In the genomic region with DNA sequence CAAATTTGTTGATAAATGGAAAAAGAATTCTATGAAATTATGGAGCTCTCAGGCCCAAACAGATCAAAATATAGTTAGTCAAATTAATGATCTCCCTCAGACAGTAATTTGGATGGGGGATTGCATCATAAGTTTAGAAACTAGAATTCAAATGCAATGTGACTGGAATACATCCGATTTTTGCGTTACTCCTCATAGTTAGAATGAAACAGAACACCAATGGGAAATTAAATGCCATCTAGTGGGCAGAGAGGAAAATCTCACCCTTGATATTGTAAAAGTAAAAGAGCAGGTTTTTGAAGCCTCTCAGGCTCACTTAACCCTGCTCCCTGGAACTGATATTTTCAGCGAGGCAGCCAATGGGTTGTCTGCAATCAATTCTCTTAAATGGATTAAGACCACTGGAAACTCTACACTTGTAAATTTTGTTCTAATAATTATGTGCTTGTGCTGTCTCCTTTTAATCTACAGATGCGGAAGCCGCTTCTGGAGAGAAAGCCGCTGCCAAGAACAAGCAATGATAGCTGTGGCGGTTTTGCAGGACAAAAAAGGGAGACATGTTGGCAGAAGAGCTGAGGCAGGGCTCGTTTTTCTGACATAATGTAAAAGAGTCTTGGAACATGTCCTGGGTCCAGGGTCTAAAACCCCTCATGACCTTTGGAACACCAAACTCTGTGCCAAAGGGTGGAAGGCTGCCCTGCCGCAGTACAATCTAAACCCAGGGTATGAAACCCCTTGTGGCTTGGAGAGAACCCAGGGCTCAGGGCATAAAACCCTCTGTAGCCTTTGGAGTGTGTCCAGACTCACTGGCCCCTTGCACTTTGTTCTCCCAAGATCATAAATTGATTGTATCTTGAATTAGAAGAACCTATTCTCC, we compare ENCODE assay signal across 6 cellular contexts. TPM values are rescaled to one million over a fixed set of nuclear protein-coding genes. Genes with fewer than 3 reads are reported as not detected.
DNase-seq lines count a peak whose midpoint lies in the region; ATAC-seq lines count a peak whose summit lies in the region.

No MANE protein-coding gene starts in this region.

- no peak for ATAC-seq in stimulated activated memory B cell treated with anti-CD40 and anti-IgM and Interleukin-4, amounts not matched to agents 10 μg/mL and 1 μg/mL and 100 μg/mL, for 72 hours
- ATAC-seq in GM21717 (IDR thresholded peaks at IDR 0.05; ENCODE audit: unreplicated experiment): no peak

- no peak overlapping the region for H3K4me3 Mint-ChIP-seq in stimulated activated memory B cell treated with anti-CD40 and anti-IgM and Interleukin-4, amounts not matched to agents 10 μg/mL and 1 μg/mL and 100 μg/mL, for 72 hours

- DNase-seq in AG20443 (ENCODE audit: low spot score): peak; percentile 43
- DNase-seq in KG1 (lab: John Stamatoyannopoulos, UW): peak; percentile 31
- DNase-seq in dermis microvascular lymphatic vessel endothelial cell (ENCODE audit: low read depth in 2 of 2): peak; percentile 26 to 44
- no peak for DNase-seq in stimulated activated naive CD4-positive, alpha-beta T cell treated with Interleukin-2 at 50 U/mL for 16 hours (lab: John Stamatoyannopoulos, UW)

- peak overlapping the region; percentile 2 for H3K27ac Mint-ChIP-seq in stimulated activated memory B cell treated with anti-CD40 and anti-IgM and Interleukin-4, amounts not matched to agents 10 μg/mL and 1 μg/mL and 100 μg/mL, for 72 hours

- no peaks in the 10 kb centered on the region for H3K27me3 Mint-ChIP-seq in stimulated activated memory B cell treated with anti-CD40 and anti-IgM and Interleukin-4, amounts not matched to agents 10 μg/mL and 1 μg/mL and 100 μg/mL, for 72 hours

- no peaks in the 10 kb centered on the region for H3K9me3 Mint-ChIP-seq in stimulated activated memory B cell treated with anti-CD40 and anti-IgM and Interleukin-4, amounts not matched to agents 10 μg/mL and 1 μg/mL and 100 μg/mL, for 72 hours

- H3K4me1 Mint-ChIP-seq in stimulated activated memory B cell treated with anti-CD40 and anti-IgM and Interleukin-4, amounts not matched to agents 10 μg/mL and 1 μg/mL and 100 μg/mL, for 72 hours: peaks cover 20% of the 10 kb centered on the region

- peaks cover 22% of the 10 kb centered on the region for H3K36me3 Mint-ChIP-seq in stimulated activated memory B cell treated with anti-CD40 and anti-IgM and Interleukin-4, amounts not matched to agents 10 μg/mL and 1 μg/mL and 100 μg/mL, for 72 hours

RNA-seq across cellular contexts. Expression of gene ZNF417, which starts 12.9 kb away (rescaled TPM):
- 9.4 and 9.6 TPM in 2 replicates for total RNA-seq in dermis microvascular lymphatic vessel endothelial cell

RNA-seq across cellular contexts. Expression of gene ZNF814, which starts 14.7 kb away (rescaled TPM):
- 2.3 and 4.0 TPM in 2 replicates for total RNA-seq in dermis microvascular lymphatic vessel endothelial cell

RNA-seq across cellular contexts. Expression of gene ZNF418, which starts 31.7 kb away (rescaled TPM):
- 1.4 and 2.3 TPM in 2 replicates for total RNA-seq in dermis microvascular lymphatic vessel endothelial cell

RNA-seq across cellular contexts. Expression of gene ZNF256, which starts 44.0 kb away (rescaled TPM):
- 3.3 and 5.2 TPM in 2 replicates for total RNA-seq in dermis microvascular lymphatic vessel endothelial cell

RNA-seq across cellular contexts. Expression of gene ZNF587, which starts 53.9 kb away (rescaled TPM):
- total RNA-seq in dermis microvascular lymphatic vessel endothelial cell: 15.4 and 15.7 TPM in 2 replicates
